In genomic region chr6:57310817-57311157, GRCh38 we compare ENCODE assay signal across 24 cellular contexts.
"Had no signal": no experiment of that assay in that cellular context is flagged by ENCODE, and none has a peak within 500 bp of the region (broad histone marks: within the 10 kb centered on the region; RNA-seq: fewer than 3 reads in every experiment).

No MANE protein-coding gene starts in this region.

- H3K27ac ChIP-seq: SK-N-MC, VCaP had no signal

- H3K4me3 ChIP-seq: SK-N-MC had no signal

- DNase-seq: activated CD4-positive, alpha-beta memory T cell treated with anti-CD3 and anti-CD28 coated beads for 36 hours; activated CD4-positive, alpha-beta T cell treated with anti-CD3 and anti-CD28 coated beads, Interleukin-2, amount 10 ng/mL, durations not matched to agents 7 days and 5 days; activated CD4-positive, CD25-positive, alpha-beta regulatory T cell; activated CD8-positive, alpha-beta memory T cell treated with anti-CD3 and anti-CD28 coated beads for 24 hours; activated effector memory CD4-positive, alpha-beta T cell treated with anti-CD3 and anti-CD28 coated beads, Interleukin-2, amount 50 U/mL, for 16 hours; activated naive CD4-positive, alpha-beta T cell treated with Interleukin-2 at 50 U/mL for 16 hours; activated naive CD8-positive, alpha-beta T cell treated with anti-CD3 and anti-CD28 coated beads, Interleukin-2, amount 50 U/mL, for 24 hours; activated T-cell treated with anti-CD3 and anti-CD28 coated beads, Interleukin-2, amount 50 U/mL, for 4 hours; KG1; MV-4-11; NCI-H1092 treated with DMSO at 0.1 percent for 48 hours; NCI-H1436; NCI-H1694 treated with DMSO at 0.1 percent for 48 hours; NCI-H2029 treated with DMSO at 0.1 percent for 48 hours; NCI-H345; NCI-H510A; NCI-H526 treated with DMSO at 0.1 percent for 48 hours; SIG-M5; T-cell; T-helper 2 cell; T1000 had no signal

- ATAC-seq: activated naive CD4-positive, alpha-beta T cell treated with anti-CD3 and anti-CD28 coated beads, Interleukin-2, amount 50 U/mL, for 72 hours; activated naive CD8-positive, alpha-beta T cell treated with anti-CD3 and anti-CD28 coated beads, Interleukin-2, amount 50 U/mL, for 24 hours; activated T-cell treated with anti-CD3 and anti-CD28 coated beads, Interleukin-2, amount 50 U/mL, for 4 hours; T-cell had no signal
